ENCODE assay signal across 40 cellular contexts in genomic region chr6:111515259-111515658, GRCh38.
"Had no signal": no experiment of that assay in that cellular context is flagged by ENCODE, and none has a peak within 500 bp of the region (broad histone marks: within the 10 kb centered on the region; RNA-seq: fewer than 3 reads in every experiment).

No MANE protein-coding gene starts in this region.

- H3K27me3 Mint-ChIP-seq: activated naive CD4-positive, alpha-beta T cell treated with anti-CD3 and anti-CD28 coated beads, Interleukin-2, amount 10 ng/mL, durations not matched to agents 7 days and 5 days; activated naive CD4-positive, alpha-beta T cell treated with anti-CD3 and anti-CD28 coated beads, Interleukin-2, amount 50 U/mL, for 24 hours; activated naive CD8-positive, alpha-beta T cell; activated naive CD8-positive, alpha-beta T cell treated with anti-CD3 and anti-CD28 coated beads for 36 hours; activated naive CD8-positive, alpha-beta T cell treated with anti-CD3 and anti-CD28 coated beads, Interleukin-2, amount 10 ng/mL, durations not matched to agents 7 days and 5 days; activated naive CD8-positive, alpha-beta T cell treated with anti-CD3 and anti-CD28 coated beads, Interleukin-2, amount 50 U/mL, for 24 hours; activated T-cell treated with anti-CD3 and anti-CD28 coated beads, Interleukin-2, amount 50 U/mL, for 24 hours; activated T-helper 17 cell treated with anti-CD3 and anti-CD28 coated beads, Interleukin-2, amount 50 U/mL, for 72 hours; brain; central memory CD8-positive, alpha-beta T cell had no signal

- DNase-seq: activated effector memory CD4-positive, alpha-beta T cell treated with anti-CD3 and anti-CD28 coated beads, Interleukin-2, amount 50 U/mL, for 16 hours; activated effector memory CD4-positive, alpha-beta T cell treated with Interleukin-2 at 50 U/mL for 16 hours; activated gamma-delta T cell; activated gamma-delta T cell treated with Interleukin-2 at 50 U/mL for 16 hours; activated naive CD4-positive, alpha-beta T cell; activated naive CD4-positive, alpha-beta T cell treated with anti-CD3 and anti-CD28 coated beads for 36 hours; activated naive CD4-positive, alpha-beta T cell treated with anti-CD3 and anti-CD28 coated beads, Interleukin-2, amount 10 ng/mL, durations not matched to agents 7 days and 5 days; activated naive CD4-positive, alpha-beta T cell treated with anti-CD3 and anti-CD28 coated beads, Interleukin-2, amount 50 U/mL, for 16 hours; activated naive CD4-positive, alpha-beta T cell treated with Interleukin-2 at 50 U/mL for 16 hours; activated naive CD8-positive, alpha-beta T cell treated with anti-CD3 and anti-CD28 coated beads for 36 hours; activated naive CD8-positive, alpha-beta T cell treated with anti-CD3 and anti-CD28 coated beads, Interleukin-2, amount 10 ng/mL, durations not matched to agents 7 days and 5 days; activated naive CD8-positive, alpha-beta T cell treated with anti-CD3 and anti-CD28 coated beads, Interleukin-2, amount 50 U/mL, for 24 hours; activated T-cell treated with anti-CD3 and anti-CD28 coated beads, Interleukin-2, amount 50 U/mL, for 1 hour; activated T-cell treated with anti-CD3 and anti-CD28 coated beads, Interleukin-2, amount 50 U/mL, for 24 hours; activated T-cell treated with anti-CD3 and anti-CD28 coated beads, Interleukin-2, amount 50 U/mL, for 4 hours; activated T-cell treated with anti-CD3 and anti-CD28 coated beads, Interleukin-2, amount 50 U/mL, for 48 hours; activated T-cell treated with anti-CD3 and anti-CD28 coated beads, Interleukin-2, amount 50 U/mL, for 72 hours; adrenal gland; amniotic stem cell; amygdala; anterior cingulate cortex; aorta; body of pancreas; brain microvascular endothelial cell; caudate nucleus; central memory CD4-positive, alpha-beta T cell; cerebellar nuclear complex had no signal

- ATAC-seq: activated naive CD4-positive, alpha-beta T cell treated with anti-CD3 and anti-CD28 coated beads, Interleukin-2, amount 50 U/mL, for 72 hours; activated naive CD8-positive, alpha-beta T cell treated with anti-CD3 and anti-CD28 coated beads, Interleukin-2, amount 50 U/mL, for 24 hours; activated T-cell treated with anti-CD3 and anti-CD28 coated beads, Interleukin-2, amount 50 U/mL, for 4 hours; activated T-cell treated with anti-CD3 and anti-CD28 coated beads, Interleukin-2, amount 50 U/mL, for 72 hours; activated T-helper 17 cell treated with anti-CD3 and anti-CD28 coated beads, Interleukin-2, amount 50 U/mL, for 72 hours; body of pancreas had no signal

- H3K4me3 Mint-ChIP-seq: activated naive CD4-positive, alpha-beta T cell treated with anti-CD3 and anti-CD28 coated beads for 36 hours; activated naive CD4-positive, alpha-beta T cell treated with anti-CD3 and anti-CD28 coated beads, Interleukin-2, amount 10 ng/mL, durations not matched to agents 7 days and 5 days; activated naive CD4-positive, alpha-beta T cell treated with anti-CD3 and anti-CD28 coated beads, Interleukin-2, amount 50 U/mL, for 24 hours; activated naive CD8-positive, alpha-beta T cell; activated naive CD8-positive, alpha-beta T cell treated with anti-CD3 and anti-CD28 coated beads for 36 hours; activated naive CD8-positive, alpha-beta T cell treated with anti-CD3 and anti-CD28 coated beads, Interleukin-2, amount 10 ng/mL, durations not matched to agents 7 days and 5 days; activated naive CD8-positive, alpha-beta T cell treated with anti-CD3 and anti-CD28 coated beads, Interleukin-2, amount 50 U/mL, for 24 hours; activated T-cell treated with anti-CD3 and anti-CD28 coated beads, Interleukin-2, amount 50 U/mL, for 24 hours; activated T-cell treated with anti-CD3 and anti-CD28 coated beads, Interleukin-2, amount 50 U/mL, for 4 hours; activated T-cell treated with anti-CD3 and anti-CD28 coated beads, Interleukin-2, amount 50 U/mL, for 72 hours; activated T-helper 1 cell treated with anti-CD3 and anti-CD28 coated beads, Interleukin-12 subunit alpha, Interleukin-12 subunit beta, Interleukin-2, Interleukin-4 antibody, amounts not matched to agents 30 ng/mL and 10 ng/mL and 1 ng/mL, durations not matched to agents 14 hours and 24 hours and 36 hours; activated T-helper 17 cell treated with anti-CD3 and anti-CD28 coated beads, Interleukin-2, amount 50 U/mL, for 72 hours; brain; central memory CD8-positive, alpha-beta T cell had no signal

- H3K36me3 Mint-ChIP-seq: activated naive CD4-positive, alpha-beta T cell treated with anti-CD3 and anti-CD28 coated beads, Interleukin-2, amount 10 ng/mL, durations not matched to agents 7 days and 5 days; activated naive CD4-positive, alpha-beta T cell treated with anti-CD3 and anti-CD28 coated beads, Interleukin-2, amount 50 U/mL, for 72 hours had no signal

- H3K27ac Mint-ChIP-seq: activated naive CD4-positive, alpha-beta T cell treated with anti-CD3 and anti-CD28 coated beads for 36 hours; activated naive CD4-positive, alpha-beta T cell treated with anti-CD3 and anti-CD28 coated beads, Interleukin-2, amount 10 ng/mL, durations not matched to agents 7 days and 5 days; activated naive CD4-positive, alpha-beta T cell treated with anti-CD3 and anti-CD28 coated beads, Interleukin-2, amount 50 U/mL, for 24 hours; activated naive CD4-positive, alpha-beta T cell treated with anti-CD3 and anti-CD28 coated beads, Interleukin-2, amount 50 U/mL, for 72 hours; activated naive CD8-positive, alpha-beta T cell; activated naive CD8-positive, alpha-beta T cell treated with anti-CD3 and anti-CD28 coated beads for 36 hours; activated naive CD8-positive, alpha-beta T cell treated with anti-CD3 and anti-CD28 coated beads, Interleukin-2, amount 10 ng/mL, durations not matched to agents 7 days and 5 days; activated naive CD8-positive, alpha-beta T cell treated with anti-CD3 and anti-CD28 coated beads, Interleukin-2, amount 50 U/mL, for 24 hours; activated T-cell treated with anti-CD3 and anti-CD28 coated beads, Interleukin-2, amount 50 U/mL, for 24 hours; activated T-cell treated with anti-CD3 and anti-CD28 coated beads, Interleukin-2, amount 50 U/mL, for 72 hours; activated T-helper 1 cell treated with anti-CD3 and anti-CD28 coated beads, Interleukin-12 subunit alpha, Interleukin-12 subunit beta, Interleukin-2, Interleukin-4 antibody, amounts not matched to agents 30 ng/mL and 10 ng/mL and 1 ng/mL, durations not matched to agents 14 hours and 24 hours and 36 hours; activated T-helper 17 cell treated with anti-CD3 and anti-CD28 coated beads, Interleukin-2, amount 50 U/mL, for 72 hours; activated T-helper 2 cell treated with anti-CD3 and anti-CD28 coated beads, Interferon-gamma antibody, Interleukin-2, Interleukin-4, amounts not matched to agents 10 μg/mL and 5 μg/mL and 100 μg/mL, durations not matched to agents 14 hours and 24 hours and 36 hours had no signal

- H3K9me3 ChIP-seq: adrenal gland, ascending aorta, body of pancreas, breast epithelium had no signal

- H3K4me1 ChIP-seq: adrenal gland, ascending aorta, breast epithelium had no signal

- FAIRE-seq: astrocyte, bronchial epithelial cell had no signal

- H3K27me3 ChIP-seq: adrenal gland, ascending aorta, body of pancreas, brain microvascular endothelial cell, breast epithelium, cardiac muscle cell had no signal

- H3K27ac ChIP-seq: adrenal gland, ascending aorta, body of pancreas, brain microvascular endothelial cell, breast epithelium, cardiac muscle cell had no signal

- H3K4me1 Mint-ChIP-seq: activated naive CD4-positive, alpha-beta T cell treated with anti-CD3 and anti-CD28 coated beads, Interleukin-2, amount 50 U/mL, for 24 hours; activated naive CD8-positive, alpha-beta T cell treated with anti-CD3 and anti-CD28 coated beads for 36 hours; activated naive CD8-positive, alpha-beta T cell treated with anti-CD3 and anti-CD28 coated beads, Interleukin-2, amount 50 U/mL, for 24 hours had no signal

- H3K36me3 ChIP-seq: adrenal gland, ascending aorta, brain microvascular endothelial cell, breast epithelium, cardiac muscle cell had no signal

- H3K4me3 ChIP-seq: adrenal gland, ascending aorta, body of pancreas, breast epithelium, cardiac muscle cell had no signal

- H3K9me3 Mint-ChIP-seq: activated naive CD4-positive, alpha-beta T cell treated with anti-CD3 and anti-CD28 coated beads for 36 hours; activated naive CD4-positive, alpha-beta T cell treated with anti-CD3 and anti-CD28 coated beads, Interleukin-2, amount 10 ng/mL, durations not matched to agents 7 days and 5 days; activated naive CD4-positive, alpha-beta T cell treated with anti-CD3 and anti-CD28 coated beads, Interleukin-2, amount 50 U/mL, for 24 hours; activated naive CD4-positive, alpha-beta T cell treated with anti-CD3 and anti-CD28 coated beads, Interleukin-2, amount 50 U/mL, for 72 hours; activated naive CD8-positive, alpha-beta T cell treated with anti-CD3 and anti-CD28 coated beads for 36 hours; activated naive CD8-positive, alpha-beta T cell treated with anti-CD3 and anti-CD28 coated beads, Interleukin-2, amount 50 U/mL, for 24 hours; activated T-cell treated with anti-CD3 and anti-CD28 coated beads, Interleukin-2, amount 50 U/mL, for 24 hours; activated T-cell treated with anti-CD3 and anti-CD28 coated beads, Interleukin-2, amount 50 U/mL, for 4 hours; activated T-cell treated with anti-CD3 and anti-CD28 coated beads, Interleukin-2, amount 50 U/mL, for 72 hours; activated T-helper 1 cell treated with anti-CD3 and anti-CD28 coated beads, Interleukin-12 subunit alpha, Interleukin-12 subunit beta, Interleukin-2, Interleukin-4 antibody, amounts not matched to agents 30 ng/mL and 10 ng/mL and 1 ng/mL, durations not matched to agents 14 hours and 24 hours and 36 hours; activated T-helper 17 cell treated with anti-CD3 and anti-CD28 coated beads, Interleukin-2, amount 50 U/mL, for 72 hours; activated T-helper 2 cell treated with anti-CD3 and anti-CD28 coated beads, Interferon-gamma antibody, Interleukin-2, Interleukin-4, amounts not matched to agents 10 μg/mL and 5 μg/mL and 100 μg/mL, durations not matched to agents 14 hours and 24 hours and 36 hours; central memory CD8-positive, alpha-beta T cell had no signal
